8 cellular contexts compared by ENCODE assay signal in the genomic region with DNA sequence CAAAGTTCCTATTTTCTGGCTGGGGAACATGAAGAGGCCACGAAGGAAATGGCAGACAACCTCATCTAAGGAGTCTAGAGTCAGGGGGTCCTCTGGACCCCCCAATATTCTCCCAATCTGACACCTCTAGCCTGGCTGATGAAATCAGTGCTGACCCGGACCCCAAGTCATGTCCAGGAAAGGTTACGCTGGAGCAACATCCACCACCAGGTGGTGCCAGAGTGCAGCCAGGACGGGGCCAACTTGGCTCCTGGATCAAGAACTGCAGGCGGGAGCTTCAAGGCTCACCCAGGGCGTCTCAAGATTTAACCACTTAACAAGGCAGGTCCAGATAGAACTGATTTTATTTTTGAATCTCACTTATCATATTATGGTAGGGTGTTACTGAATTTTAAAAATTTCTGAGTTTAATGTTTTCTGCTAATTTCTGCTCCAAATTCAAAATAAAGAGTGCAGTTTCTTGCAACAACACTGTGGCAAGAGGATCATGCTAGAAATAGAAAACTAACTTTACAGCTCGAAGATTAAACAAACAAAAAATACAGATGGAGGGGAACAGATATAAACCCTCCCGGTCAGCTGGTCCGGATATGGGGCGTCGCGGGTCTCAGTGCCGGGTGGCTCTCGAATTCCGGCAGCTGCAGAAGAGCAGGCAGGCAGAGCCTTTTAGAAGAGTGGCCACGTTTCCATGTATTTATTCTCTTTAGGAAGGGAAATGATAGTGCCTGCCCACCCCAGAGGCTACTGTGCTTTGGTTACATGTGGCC.
DNase-seq lines count a peak whose midpoint lies in the region; ATAC-seq lines count a peak whose summit lies in the region.

No MANE protein-coding gene starts in this region.

- H3K9ac ChIP-seq in NT2/D1 (ENCODE audit: insufficient read length, low read depth), result no peak overlapping the region

- DNase-seq in EH (ENCODE audit: low read depth) (peak; percentile 78), NT2/D1 (ENCODE audit: low read depth, low spot score) (peak; percentile 75), activated T-cell treated with anti-CD3 and anti-CD28 coated beads for 1 hour (ENCODE audit: low read depth) (peak; percentile 85), myocyte (ENCODE audit: low read depth) (peak; percentile 85)
- peak; percentile 58 to 67 for DNase-seq in stimulated activated CD8-positive, alpha-beta memory T cell treated with anti-CD3 and anti-CD28 coated beads, Interleukin-7, amount 100 ng/mL, for 4 hours (ENCODE audit: low read depth in 2 of 2)

- no peak overlapping the region for H3K4me3 ChIP-seq in NT2/D1 (ENCODE audit: insufficient read length, low read depth)

- peaks cover 1% of the 10 kb centered on the region; the same call in 1 of the 2 replicates for H3K9me3 ChIP-seq in NT2/D1 (ENCODE audit: insufficient read depth, low read length)

- peak; percentile 64 for ATAC-seq in HG02973 (IDR thresholded peaks at IDR 0.05; ENCODE audit: unreplicated experiment)
- peak; percentile 76 for ATAC-seq in esophagus mucosa
- ATAC-seq in HG02970 (IDR thresholded peaks at IDR 0.05; ENCODE audit: low FRiP score, unreplicated experiment), result no peak

- H3K4me1 ChIP-seq in NT2/D1 (ENCODE audit: insufficient read depth, insufficient read length), result peaks cover 12% of the 10 kb centered on the region

- peaks cover 58% of the 10 kb centered on the region for H3K36me3 ChIP-seq in NT2/D1 (ENCODE audit: insufficient read depth, insufficient read length, low read length)

- no peaks in the 10 kb centered on the region for H3K27me3 ChIP-seq in NT2/D1 (ENCODE audit: insufficient read depth, insufficient read length)
